2 cellular contexts compared by ENCODE assay signal in the genomic region with DNA sequence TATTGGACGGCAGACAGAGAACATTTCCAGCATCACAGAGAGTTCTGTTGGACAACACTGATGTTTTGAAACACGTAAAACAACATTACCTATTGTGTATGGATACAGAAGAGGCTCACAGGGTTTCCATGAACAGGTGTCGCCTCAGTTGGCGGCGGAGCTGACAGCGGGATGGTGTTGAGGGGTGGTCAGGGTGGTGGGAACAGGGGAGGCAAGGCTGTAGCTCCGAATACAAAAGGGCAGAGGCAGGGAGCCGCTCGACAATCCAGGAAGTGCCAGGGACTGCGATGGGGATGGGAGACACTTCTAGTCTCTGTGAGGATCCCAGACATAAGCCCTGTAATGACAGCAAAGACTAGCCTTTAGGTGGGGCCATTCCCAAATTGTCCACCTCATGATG.
TF ChIP-seq lines count a peak whose summit lies in the region.

No MANE protein-coding gene starts in this region.

TF ChIP-seq in IMR-90, 13 proteins besides CTCF, POLR2A, EP300 and RAD21:
- TF ChIP-seq MAFK (IDR thresholded peaks at IDR 0.05; ENCODE audit: low read depth, low read length) (no peak), BHLHE40 (IDR thresholded peaks at IDR 0.05; ENCODE audit: low read depth, low read length) (no peak), CEBPB (IDR thresholded peaks at IDR 0.05; ENCODE audit: low read depth, low read length) (no peak), MXI1 (IDR thresholded peaks at IDR 0.05; ENCODE audit: borderline replicate concordance, low read depth, low read length) (no peak), CHD1 (IDR thresholded peaks at IDR 0.05; ENCODE audit: low read depth, low read length) (no peak), SMC3 (IDR thresholded peaks at IDR 0.05; ENCODE audit: low read depth, low read length) (no peak), NFE2L2 (IDR thresholded peaks at IDR 0.05; ENCODE audit: low read depth, low read length) (no peak), MAZ (IDR thresholded peaks at IDR 0.05; ENCODE audit: borderline replicate concordance, low read depth, low read length) (no peak), RFX5 (IDR thresholded peaks at IDR 0.05; ENCODE audit: low read depth, low read length) (no peak), RCOR1 (IDR thresholded peaks at IDR 0.05; ENCODE audit: insufficient replicate concordance, low read length) (no peak), ELK1 (IDR thresholded peaks at IDR 0.05; ENCODE audit: borderline replicate concordance, low read depth, low read length) (no peak), FOS (IDR thresholded peaks at IDR 0.05; ENCODE audit: low read depth, low read length) (no peak)
- TF ChIP-seq, protein P1, sequence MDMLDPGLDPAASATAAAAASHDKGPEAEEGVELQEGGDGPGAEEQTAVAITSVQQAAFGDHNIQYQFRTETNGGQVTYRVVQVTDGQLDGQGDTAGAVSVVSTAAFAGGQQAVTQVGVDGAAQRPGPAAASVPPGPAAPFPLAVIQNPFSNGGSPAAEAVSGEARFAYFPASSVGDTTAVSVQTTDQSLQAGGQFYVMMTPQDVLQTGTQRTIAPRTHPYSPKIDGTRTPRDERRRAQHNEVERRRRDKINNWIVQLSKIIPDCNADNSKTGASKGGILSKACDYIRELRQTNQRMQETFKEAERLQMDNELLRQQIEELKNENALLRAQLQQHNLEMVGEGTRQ (IDR thresholded peaks at IDR 0.05; ENCODE audit: low read depth, low read length), result no peak
TF ChIP-seq in IMR-90: peak in this region for 0.

TF ChIP-seq in K562, 482 proteins besides CTCF, POLR2A, EP300 and RAD21:
- TF ChIP-seq PHF8 (IDR thresholded peaks at IDR 0.05; ENCODE audit: borderline replicate concordance, low read length) (no peak), FOXA3 (CRISPR knock-in tag; conservative IDR thresholded peaks at IDR 0.05 in 1 of 2, IDR thresholded peaks at IDR 0.05 in 1 of 2) (0 out of 4 replicates have a peak, but pooled peaks of 1 of the 2 experiments have one; percentile 17), ZNF589 (CRISPR knock-in tag; IDR thresholded peaks at IDR 0.05; ENCODE audit: low read depth) (no peak), POLR2G (IDR thresholded peaks at IDR 0.05; ENCODE audit: low read depth, low read length) (no peak)
